In the genomic region with DNA sequence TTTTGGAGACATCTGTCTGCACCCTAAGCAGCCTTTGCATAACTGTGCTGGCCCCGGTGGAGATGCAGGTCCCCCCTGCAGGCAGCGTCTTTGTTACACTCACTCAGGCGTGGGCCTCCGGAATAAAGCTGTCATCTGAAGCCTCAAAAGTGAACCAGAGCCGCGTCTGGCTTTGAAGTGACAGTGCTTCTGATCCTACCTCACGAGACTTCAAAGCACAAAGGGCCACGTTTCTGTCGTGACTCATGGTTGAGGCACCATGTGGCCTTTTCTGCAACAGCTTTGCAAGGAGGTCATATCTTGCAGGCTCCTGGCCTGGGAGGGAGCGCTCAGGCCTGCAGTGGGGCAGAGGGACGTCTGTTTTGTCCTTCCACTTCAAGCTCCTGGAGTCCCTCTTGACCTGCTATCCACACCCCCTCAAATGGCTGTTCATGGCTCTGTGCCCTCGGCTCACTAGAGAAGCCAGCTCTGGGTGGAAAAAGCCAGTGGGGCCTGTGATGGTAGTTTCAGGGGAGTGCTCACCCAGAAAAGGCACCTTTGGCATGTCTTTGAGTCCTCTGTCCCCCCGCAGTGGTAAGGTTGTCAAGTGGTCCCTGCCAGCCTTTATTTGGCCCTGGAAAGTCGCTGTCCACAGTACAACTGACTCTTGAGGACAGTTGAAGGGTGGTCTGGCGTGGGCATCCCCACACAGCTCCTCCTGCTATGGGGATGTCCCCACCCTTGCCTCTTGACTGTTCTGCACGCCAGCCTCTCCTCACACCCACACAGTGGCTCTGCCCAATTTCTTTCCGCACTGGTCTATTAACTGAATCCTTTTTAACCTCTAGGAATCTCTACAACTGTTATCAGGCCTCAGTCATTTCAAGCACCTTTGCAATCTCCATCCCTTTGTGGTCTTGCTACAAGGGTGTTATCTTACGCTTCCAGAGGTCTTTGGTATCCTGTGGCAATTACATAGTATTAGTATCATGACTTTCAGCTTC, we compare ENCODE assay signal across 8 cellular contexts.
A peak's percentile ranks its signal among the peaks of the same experiment; 100 is the strongest.
DNase-seq lines count a peak whose midpoint lies in the region; ATAC-seq and TF ChIP-seq lines count a peak whose summit lies in the region.

No MANE protein-coding gene starts in this region.

- TF ChIP-seq CTCF in choroid plexus epithelial cell (conservative IDR thresholded peaks at IDR 0.05; ENCODE audit: low read depth, low read length): no peak
- no peak for TF ChIP-seq CTCF in GM13976 (IDR thresholded peaks at IDR 0.05; ENCODE audit: borderline replicate concordance, control extremely low read depth, extremely low read depth, insufficient read depth, missing control alignments)

- no peak overlapping the region for H3K4me3 ChIP-seq in choroid plexus epithelial cell (ENCODE audit: low read depth, low read length)

- in situ Hi-C loops in GM13976 (cut with MboI; ENCODE audit: low sequenced_read_pairs, unreplicated experiment): no loop called here

- no peak for ATAC-seq in HG03025 (IDR thresholded peaks at IDR 0.05; ENCODE audit: low FRiP score, unreplicated experiment)

- DNase-seq in ELR (ENCODE audit: low read depth): peak; percentile 51
- peak; percentile 88 to 92 for DNase-seq in activated CD4-positive, alpha-beta T cell treated with anti-CD3 and anti-CD28 coated beads for 4 hours
- DNase-seq in choroid plexus epithelial cell (ENCODE audit: low read depth): peak; percentile 28
- DNase-seq in stimulated activated CD4-positive, alpha-beta T cell treated with anti-CD3 and anti-CD28 coated beads, Interleukin-2, amount 100 ng/mL, for 24 hours: peak; percentile 88 to 89
- DNase-seq in HPDE6-E6E7 (ENCODE audit: extremely low spot score): no peak
- no peak for DNase-seq in NCI-H2081 treated with DMSO at 0.1 percent for 48 hours (lab: John Stamatoyannopoulos, UW)
- DNase-seq in GM13976 (ENCODE audit: low spot score): no peak

Comparison
In these comparisons a context has a peak if more than half of its experiments do, and no peak if none do; other contexts are left out.
1. DNase-seq: peak in ELR (single experiment), activated CD4-positive, alpha-beta T cell treated with anti-CD3 and anti-CD28 coated beads for 4 hours (2 of 2), choroid plexus epithelial cell (single experiment) and stimulated activated CD4-positive, alpha-beta T cell treated with anti-CD3 and anti-CD28 coated beads, Interleukin-2, amount 100 ng/mL, for 24 hours (2 of 2); none in HPDE6-E6E7 (single experiment), NCI-H2081 treated with DMSO at 0.1 percent for 48 hours (single experiment) and GM13976 (single experiment).